ENCODE assay signal across 1 cellular context in genomic region chr5:17312358-17312757, GRCh38.
TF ChIP-seq lines count a peak whose summit lies in the region.

No MANE protein-coding gene starts in this region.

TF ChIP-seq in IMR-90, 13 proteins besides CTCF, POLR2A, EP300 and RAD21 (continued from another document):
- TF ChIP-seq NFE2L2 (IDR thresholded peaks at IDR 0.05; ENCODE audit: low read depth, low read length) = no peak
- no peak for TF ChIP-seq RCOR1 (IDR thresholded peaks at IDR 0.05; ENCODE audit: insufficient replicate concordance, low read length)
- TF ChIP-seq ELK1 (IDR thresholded peaks at IDR 0.05; ENCODE audit: borderline replicate concordance, low read depth, low read length) = no peak
- no peak for TF ChIP-seq CEBPB (IDR thresholded peaks at IDR 0.05; ENCODE audit: low read depth, low read length)
- TF ChIP-seq BHLHE40 (IDR thresholded peaks at IDR 0.05; ENCODE audit: low read depth, low read length) = no peak
